In the genomic region with DNA sequence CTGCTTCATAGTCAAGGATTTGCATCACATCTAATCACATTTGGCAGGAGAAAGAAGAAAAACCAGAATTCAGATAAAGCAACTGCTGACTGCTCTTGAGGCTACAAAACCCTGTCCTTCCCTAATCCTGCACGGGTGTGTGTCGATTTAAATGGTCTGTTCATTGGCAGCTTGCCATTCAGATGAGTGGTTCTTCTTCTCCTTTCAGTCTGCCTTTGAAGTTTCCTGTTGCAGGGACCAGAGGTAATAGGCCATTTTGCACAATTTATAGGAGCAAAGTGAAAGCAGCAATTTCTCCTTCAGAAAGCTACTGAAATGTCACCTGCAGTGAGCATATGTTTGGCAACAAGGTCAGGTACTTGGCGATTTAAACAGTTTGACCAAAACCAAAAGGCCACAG, we compare ENCODE assay signal across 11 cellular contexts.
DNase-seq lines count a peak whose midpoint lies in the region; ATAC-seq and TF ChIP-seq lines count a peak whose summit lies in the region.
"Had no signal": no experiment of that assay in that cellular context is flagged by ENCODE, and none has a peak within 500 bp of the region (broad histone marks: within the 10 kb centered on the region; RNA-seq: fewer than 3 reads in every experiment).

No MANE protein-coding gene starts in this region.

- H3K4me1 ChIP-seq in hepatocyte (ENCODE audit: insufficient read depth) = no peaks in the 10 kb centered on the region
- H3K4me1 ChIP-seq: SJSA1 had no signal

- no peak overlapping the region for H3K4me3 ChIP-seq in NB4 (ENCODE audit: low read depth, low read length)
- H3K4me3 ChIP-seq in hepatocyte = no peak overlapping the region
- H3K4me3 ChIP-seq: SJSA1 had no signal

- TF ChIP-seq CTCF in NB4 (IDR thresholded peaks at IDR 0.05; ENCODE audit: low read depth, low read length) (no peak), hepatocyte (IDR thresholded peaks at IDR 0.05; ENCODE audit: poor library complexity) (no peak)

- no peak overlapping the region for H2AFZ ChIP-seq in hepatocyte

- WGBS in hepatocyte (ENCODE audit: low lambda C conversion rate, missing lambda C conversion rate) = 51% methylated on average over 3 of the region's 3 CpGs

- H3K36me3 ChIP-seq in hepatocyte (replicated peaks; ENCODE audit: insufficient read depth, low read depth) = no peaks in the 10 kb centered on the region
- H3K36me3 ChIP-seq: SJSA1 had no signal

- no peak overlapping the region for H3K27ac ChIP-seq in hepatocyte
- H3K27ac ChIP-seq: epithelial cell of prostate, SJSA1 had no signal

- no peaks in the 10 kb centered on the region for H4K20me1 ChIP-seq in hepatocyte (ENCODE audit: insufficient read depth, poor library complexity, severe bottlenecking)

- no peaks in the 10 kb centered on the region for H3K79me2 ChIP-seq in hepatocyte

- ATAC-seq in GM21576 (IDR thresholded peaks at IDR 0.05; ENCODE audit: unreplicated experiment) (no peak), HG03108 (IDR thresholded peaks at IDR 0.05; ENCODE audit: unreplicated experiment) (no peak), HG03520 (IDR thresholded peaks at IDR 0.05; ENCODE audit: unreplicated experiment) (no peak)

- H3K9me2 ChIP-seq in hepatocyte (replicated peaks; ENCODE audit: insufficient read depth) = peaks cover 3% of the 10 kb centered on the region

- peak; percentile 58 for DNase-seq in DMS79 (lab: John Stamatoyannopoulos, UW)
- peak; percentile 7 for DNase-seq in NB4 (ENCODE audit: low read depth)
- peak; percentile 91 for DNase-seq in RPMI8226
- DNase-seq in hepatocyte (ENCODE audit: low spot score) = peak; percentile 46
- no peak for DNase-seq in 8988T
- DNase-seq: activated effector memory CD4-positive, alpha-beta T cell treated with anti-CD3 and anti-CD28 coated beads, Interleukin-2, amount 50 U/mL, for 16 hours had no signal

- H3K27me3 ChIP-seq in hepatocyte = no peaks in the 10 kb centered on the region
- H3K27me3 ChIP-seq: SJSA1 had no signal

- no peak overlapping the region for H3K4me2 ChIP-seq in hepatocyte

- no peak for TF ChIP-seq POLR2A in NB4 (IDR thresholded peaks at IDR 0.05; ENCODE audit: extremely low read depth, insufficient read length)

- H3K9me3 ChIP-seq in hepatocyte (ENCODE audit: low read depth) = no peaks in the 10 kb centered on the region
- H3K9me3 ChIP-seq: SJSA1 had no signal
